In the genomic region with DNA sequence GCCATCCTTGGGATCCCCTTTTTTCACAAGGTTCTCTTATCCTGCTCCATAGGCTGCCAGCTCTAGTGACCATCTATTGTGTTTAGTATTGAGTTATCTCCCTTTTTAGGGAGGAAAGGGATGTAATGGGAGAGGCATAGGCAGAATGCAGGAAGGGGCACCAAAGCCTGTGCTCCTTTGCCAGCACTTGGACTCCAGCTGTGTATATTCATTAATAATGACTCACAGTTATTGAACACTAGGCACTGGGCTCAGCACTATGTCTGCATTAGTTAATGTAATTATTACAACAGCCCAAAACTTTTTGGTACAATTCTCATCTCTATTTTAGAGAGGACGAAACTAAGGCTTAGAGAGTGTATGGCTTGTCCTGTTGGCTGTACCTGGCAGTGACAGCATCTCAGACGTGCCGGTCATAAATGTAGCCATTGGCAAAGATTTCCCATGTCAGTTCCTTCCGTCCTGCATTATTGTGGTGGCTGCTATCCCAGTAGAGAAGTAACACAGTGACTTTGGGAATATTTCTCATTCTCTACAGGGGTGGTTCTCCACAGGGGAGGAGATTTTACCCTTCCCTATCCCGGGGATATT, we compare ENCODE assay signal across 18 cellular contexts.
DNase-seq lines count a peak whose midpoint lies in the region; FAIRE-seq and TF ChIP-seq lines count a peak whose summit lies in the region.
"Had no signal": no experiment of that assay in that cellular context is flagged by ENCODE, and none has a peak within 500 bp of the region (broad histone marks: within the 10 kb centered on the region; RNA-seq: fewer than 3 reads in every experiment).

No MANE protein-coding gene starts in this region.

- no peak overlapping the region for H3K27ac ChIP-seq in astrocyte (ENCODE audit: low read depth, low read length)
- peak overlapping the region; percentile 71 for H3K27ac ChIP-seq in mesenchymal stem cell (ENCODE audit: low read length, poor library complexity, severe bottlenecking)
- peak overlapping the region; percentile 35 for H3K27ac ChIP-seq in subcutaneous abdominal adipose tissue (ENCODE audit: low read depth, low read length)
- H3K27ac ChIP-seq: cardiac muscle cell had no signal

- peaks cover 15% of the 10 kb centered on the region for H3K79me1 ChIP-seq in mesenchymal stem cell (replicated peaks; ENCODE audit: low read length, poor library complexity, severe bottlenecking)

- no peak for FAIRE-seq in astrocyte (lab: Jason Lieb, UNC)
- FAIRE-seq: K562 had no signal

- H3K36me3 Mint-ChIP-seq in astrocyte (ENCODE audit: low read depth, unreplicated experiment): peaks cover 2% of the 10 kb centered on the region
- H3K36me3 Mint-ChIP-seq: activated naive CD4-positive, alpha-beta T cell treated with anti-CD3 and anti-CD28 coated beads, Interleukin-2, amount 50 U/mL, for 72 hours had no signal

- no peak overlapping the region for H3K4me3 Mint-ChIP-seq in astrocyte (ENCODE audit: unreplicated experiment)

- DNase-seq in DMS53 treated with DMSO at 0.1 percent for 48 hours (lab: John Stamatoyannopoulos, UW; ENCODE audit: unreplicated experiment): peak; percentile 35
- DNase-seq in astrocyte (ENCODE audit: low read depth): no peak
- DNase-seq in mesenchymal stem cell: no peak
- no peak for DNase-seq in 8988T
- no peak for DNase-seq in HuH-7.5 (ENCODE audit: low spot score)
- no peak for DNase-seq in glomerular visceral epithelial cell (ENCODE audit: extremely low spot score)
- DNase-seq: activated CD4-positive, alpha-beta T cell treated with anti-CD3 and anti-CD28 coated beads for 1 hour; C1 segment of cervical spinal cord; DND-41; heart left ventricle; kidney glomerular epithelial cell; naive thymus-derived CD8-positive, alpha-beta T cell; NCI-H524; stimulated activated naive CD4-positive, alpha-beta T cell had no signal

- no peak overlapping the region for H3K23ac ChIP-seq in mesenchymal stem cell (ENCODE audit: low read length in 2 of 2)

- peaks cover 62% of the 10 kb centered on the region for H3K79me2 ChIP-seq in astrocyte (ENCODE audit: insufficient read depth, low read length)

- H3K4me3 ChIP-seq in astrocyte (ENCODE audit: insufficient read depth, low read depth, low read length) (no peak overlapping the region), mesenchymal stem cell (ENCODE audit: insufficient read depth in 1 of 2, low read depth in 1 of 2, low read length in 2 of 2) (no peak overlapping the region), subcutaneous abdominal adipose tissue (ENCODE audit: low read depth in 1 of 5, low read length in 5 of 5) (no peak overlapping the region)
- H3K4me3 ChIP-seq: cardiac muscle cell, heart left ventricle, K562 had no signal

- WGBS in mesenchymal stem cell: 84% methylated on average over 5 of the region's 5 CpGs

- H3K4ac ChIP-seq in mesenchymal stem cell (ENCODE audit: low read depth in 1 of 2, low read length in 2 of 2): no peak overlapping the region

- H3K9me3 ChIP-seq in astrocyte (ENCODE audit: insufficient read depth, low read depth, low read length) (no peaks in the 10 kb centered on the region), mesenchymal stem cell (ENCODE audit: control insufficient read depth, low read length) (no peaks in the 10 kb centered on the region), subcutaneous abdominal adipose tissue (ENCODE audit: control insufficient read depth in 5 of 5, low read length in 5 of 5) (no peaks in the 10 kb centered on the region)
- H3K9me3 ChIP-seq: heart left ventricle had no signal

- no peak for TF ChIP-seq CTCF in astrocyte (IDR thresholded peaks at IDR 0.05; ENCODE audit: insufficient read depth, low read depth, low read length)

- H3K9ac ChIP-seq in astrocyte (ENCODE audit: low read length) (no peak overlapping the region), mesenchymal stem cell (ENCODE audit: low read length) (no peak overlapping the region), subcutaneous abdominal adipose tissue (ENCODE audit: low read length in 5 of 5) (no peak overlapping the region)

- H3K4me1 Mint-ChIP-seq in astrocyte (ENCODE audit: low read depth, unreplicated experiment): peaks cover 38% of the 10 kb centered on the region

- no peak overlapping the region for H2AFZ ChIP-seq in astrocyte (ENCODE audit: low read depth, low read length)
- no peak overlapping the region for H2AFZ ChIP-seq in mesenchymal stem cell (ENCODE audit: low read depth, low read length)

- no peaks in the 10 kb centered on the region for H3K27me3 Mint-ChIP-seq in astrocyte (ENCODE audit: low read depth, unreplicated experiment)
- H3K27me3 Mint-ChIP-seq: naive thymus-derived CD8-positive, alpha-beta T cell had no signal

- no peaks in the 10 kb centered on the region for H3K27me3 ChIP-seq in astrocyte (ENCODE audit: insufficient read depth, low read length)
- H3K27me3 ChIP-seq in mesenchymal stem cell (ENCODE audit: control insufficient read depth in 1 of 2, insufficient read depth in 1 of 2, low read length in 2 of 2): no peaks in the 10 kb centered on the region
- no peaks in the 10 kb centered on the region for H3K27me3 ChIP-seq in subcutaneous abdominal adipose tissue (ENCODE audit: control insufficient read depth in 5 of 5, insufficient read depth in 4 of 5, low read length in 5 of 5)
- H3K27me3 ChIP-seq: cardiac muscle cell, heart left ventricle had no signal

- no peak overlapping the region for H4K91ac ChIP-seq in mesenchymal stem cell (ENCODE audit: low read length)

- H3K36me3 ChIP-seq in astrocyte (ENCODE audit: insufficient read depth, low read length): no peaks in the 10 kb centered on the region
- H3K36me3 ChIP-seq in mesenchymal stem cell (ENCODE audit: control insufficient read depth in 1 of 2, insufficient read depth in 2 of 2, low read depth in 1 of 2, low read length in 2 of 2): no peaks in the 10 kb centered on the region
- no peaks in the 10 kb centered on the region for H3K36me3 ChIP-seq in subcutaneous abdominal adipose tissue (ENCODE audit: control insufficient read depth in 5 of 5, insufficient read depth in 5 of 5, low read length in 5 of 5)
- H3K36me3 ChIP-seq: cardiac muscle cell, heart left ventricle had no signal

- no peak overlapping the region for H2BK5ac ChIP-seq in mesenchymal stem cell (ENCODE audit: low read depth, low read length, poor library complexity, severe bottlenecking)

- peak overlapping the region in 1 of 2 experiments; percentile 43 for H2BK12ac ChIP-seq in mesenchymal stem cell (ENCODE audit: low read length in 2 of 2)

- no peak overlapping the region for H4K8ac ChIP-seq in mesenchymal stem cell (ENCODE audit: low read length)

- H2AK5ac ChIP-seq in mesenchymal stem cell (ENCODE audit: low read length, severe bottlenecking): peak overlapping the region; percentile 30

- peak overlapping the region; percentile 42 for H3K27ac Mint-ChIP-seq in astrocyte (ENCODE audit: unreplicated experiment)

- no peaks in the 10 kb centered on the region for H3K9me3 Mint-ChIP-seq in astrocyte (ENCODE audit: unreplicated experiment)
- H3K9me3 Mint-ChIP-seq: activated naive CD4-positive, alpha-beta T cell treated with anti-CD3 and anti-CD28 coated beads, Interleukin-2, amount 50 U/mL, for 72 hours; naive thymus-derived CD8-positive, alpha-beta T cell had no signal

- H2BK120ac ChIP-seq in mesenchymal stem cell (ENCODE audit: low read depth, low read length): no peak overlapping the region

- peaks cover 59% of the 10 kb centered on the region for H4K20me1 ChIP-seq in astrocyte (ENCODE audit: insufficient read depth, low read length)

- no peak overlapping the region for H3K14ac ChIP-seq in mesenchymal stem cell (ENCODE audit: low read length in 2 of 2)

- no peak overlapping the region for H2BK15ac ChIP-seq in mesenchymal stem cell (ENCODE audit: low read depth, poor library complexity, severe bottlenecking)

- H3K4me1 ChIP-seq in astrocyte (ENCODE audit: insufficient read depth, low read length) (no peaks in the 10 kb centered on the region), mesenchymal stem cell (ENCODE audit: control insufficient read depth, insufficient read depth, low read depth, low read length) (peaks cover 16% of the 10 kb centered on the region), subcutaneous abdominal adipose tissue (ENCODE audit: control insufficient read depth in 5 of 5, insufficient read depth in 5 of 5, low read length in 5 of 5) (peaks cover 11 to 57% (median 52%) of the 10 kb centered on the region in 5 donors)

- no peak overlapping the region for H3K18ac ChIP-seq in mesenchymal stem cell (ENCODE audit: low read depth in 1 of 2, low read length in 2 of 2)

- H3K4me2 ChIP-seq in astrocyte (ENCODE audit: low read length): no peak overlapping the region
- no peak overlapping the region for H3K4me2 ChIP-seq in mesenchymal stem cell (ENCODE audit: low read length, poor library complexity, severe bottlenecking)
